ENCODE assay signal across 20 cellular contexts in genomic region chr3:28103871-28104270, GRCh38.
"Had no signal": no experiment of that assay in that cellular context is flagged by ENCODE, and none has a peak within 500 bp of the region (broad histone marks: within the 10 kb centered on the region; RNA-seq: fewer than 3 reads in every experiment).

No MANE protein-coding gene starts in this region.

- H3K27me3 ChIP-seq: gastrocnemius medialis, heart left ventricle, hepatocyte, neural progenitor cell, right lobe of liver, transverse colon, vagina had no signal

- H3K9me3 ChIP-seq: gastrocnemius medialis, right lobe of liver, vagina had no signal

- H3K36me3 ChIP-seq: gastrocnemius medialis, heart left ventricle, neural progenitor cell, right lobe of liver, transverse colon, vagina had no signal

- H3K27ac ChIP-seq: epithelial cell of prostate, gastrocnemius medialis, heart left ventricle, hepatocyte, neural progenitor cell, parathyroid adenoma, right lobe of liver, transverse colon, vagina had no signal

- DNase-seq: effector CD8-positive, alpha-beta T cell; endodermal cell; foreskin fibroblast; gastrocnemius medialis; heart left ventricle; kidney; mesenchymal stem cell; midbrain; naive thymus-derived CD4-positive, alpha-beta T cell; right lobe of liver; small intestine; stimulated activated CD4-positive, alpha-beta T cell treated with anti-CD3 and anti-CD28 coated beads, Interleukin-15, amount 100 ng/mL, for 24 hours; stimulated activated CD4-positive, alpha-beta T cell treated with anti-CD3 and anti-CD28 coated beads, Interleukin-2, amount 100 ng/mL, for 48 hours; stimulated activated naive B cell treated with anti-CD40 and anti-IgM and Interleukin-4, amounts not matched to agents 10 μg/mL and 1 μg/mL and 100 μg/mL, for 72 hours; transverse colon had no signal

- H3K4me1 ChIP-seq: gastrocnemius medialis, heart left ventricle, neural progenitor cell, parathyroid adenoma, right lobe of liver, vagina had no signal

- H3K4me3 ChIP-seq: gastrocnemius medialis, heart left ventricle, hepatocyte, neural progenitor cell, right lobe of liver, transverse colon, vagina had no signal
